13 cellular contexts compared by ENCODE assay signal in the genomic region with DNA sequence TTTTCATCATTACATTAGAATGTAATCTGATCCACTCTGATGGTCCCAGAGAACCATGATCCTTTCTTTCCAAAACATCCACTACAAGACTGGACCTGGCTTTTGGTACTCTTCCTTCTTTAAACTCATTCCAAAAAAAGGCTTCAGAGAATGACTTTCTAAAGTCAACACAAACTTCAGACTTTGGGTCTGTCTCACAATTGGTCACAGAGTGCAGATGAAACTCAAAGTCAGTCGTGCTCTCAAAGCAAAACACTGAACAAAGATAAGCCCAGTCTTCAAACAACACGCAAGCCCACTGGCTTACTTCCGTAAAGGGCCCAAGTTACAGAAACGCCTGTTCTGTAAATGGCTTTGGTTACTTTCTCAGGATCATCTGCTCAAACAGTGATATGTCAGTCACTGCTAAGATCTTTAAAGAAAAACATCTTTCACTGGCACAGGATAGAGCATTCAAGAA.
DNase-seq lines count a peak whose midpoint lies in the region; ATAC-seq, FAIRE-seq and TF ChIP-seq lines count a peak whose summit lies in the region.
"Had no signal": no experiment of that assay in that cellular context is flagged by ENCODE, and none has a peak within 500 bp of the region (broad histone marks: within the 10 kb centered on the region; RNA-seq: fewer than 3 reads in every experiment).

No MANE protein-coding gene starts in this region.

- TF ChIP-seq CTCF in bronchial epithelial cell (IDR thresholded peaks at IDR 0.05; ENCODE audit: insufficient read depth, low read length, severe bottlenecking) (no peak), GM10266 (IDR thresholded peaks at IDR 0.05; ENCODE audit: control insufficient read depth, insufficient read depth, low read depth, missing control alignments) (no peak)

- FAIRE-seq in bronchial epithelial cell (lab: Jason Lieb, UNC): no peak

- H3K4me1 ChIP-seq in ACC112 (ENCODE audit: control insufficient read depth, insufficient read depth, low read length, unreplicated experiment): peaks cover 34% of the 10 kb centered on the region

- H3K4me3 ChIP-seq in ACC112 (ENCODE audit: low read depth, low read length): peak overlapping the region; percentile 23
- no peak overlapping the region for H3K4me3 ChIP-seq in bronchial epithelial cell (ENCODE audit: low read depth, low read length)
- H3K4me3 ChIP-seq: heart right ventricle had no signal

- peaks cover 59% of the 10 kb centered on the region for H3K79me2 ChIP-seq in ACC112 (ENCODE audit: control insufficient read depth, insufficient read depth, low read length, unreplicated experiment)

- no peak overlapping the region for H2AFZ ChIP-seq in ACC112 (ENCODE audit: low read length, unreplicated experiment)

- H3K27me3 ChIP-seq in ACC112 (ENCODE audit: insufficient read depth, low read length) (no peaks in the 10 kb centered on the region), bronchial epithelial cell (ENCODE audit: control insufficient read depth, insufficient read depth, low read length) (no peaks in the 10 kb centered on the region)
- H3K27me3 ChIP-seq: heart right ventricle, neutrophil had no signal

- DNase-seq in HuH-7 (ENCODE audit: low spot score) (peak; percentile 40), bronchial epithelial cell (ENCODE audit: low read depth) (peak; percentile 25), myocyte (ENCODE audit: low read depth) (peak; percentile 42), GM10266 (ENCODE audit: extremely low spot score) (no peak), DMS79 treated with DMSO at 0.1 percent for 48 hours (lab: John Stamatoyannopoulos, UW) (no peak)
- DNase-seq: activated B cell treated with CpG ODN at 0.5 μM for 24 hours, aorta, heart right ventricle, NCI-H1417 treated with DMSO at 0.1 percent for 48 hours had no signal

- ATAC-seq in GM19035 (IDR thresholded peaks at IDR 0.05; ENCODE audit: unreplicated experiment) (no peak), HG03565 (IDR thresholded peaks at IDR 0.05; ENCODE audit: unreplicated experiment) (no peak)
- ATAC-seq: heart right ventricle had no signal

- H3K27ac ChIP-seq in ACC112 (ENCODE audit: low read depth, low read length): peak overlapping the region; percentile 81

- peaks cover 34% of the 10 kb centered on the region for H3K36me3 ChIP-seq in ACC112 (ENCODE audit: insufficient read depth, low read length)
- no peaks in the 10 kb centered on the region for H3K36me3 ChIP-seq in bronchial epithelial cell (ENCODE audit: control insufficient read depth, insufficient read depth, low read length)

Comparison
In these comparisons a context has a peak if more than half of its experiments do, and no peak if none do; other contexts are left out.
1. DNase-seq: peak in HuH-7 (single experiment), bronchial epithelial cell (single experiment) and myocyte (single experiment); none in GM10266 (single experiment) and DMS79 treated with DMSO at 0.1 percent for 48 hours (single experiment).